In the genomic region with DNA sequence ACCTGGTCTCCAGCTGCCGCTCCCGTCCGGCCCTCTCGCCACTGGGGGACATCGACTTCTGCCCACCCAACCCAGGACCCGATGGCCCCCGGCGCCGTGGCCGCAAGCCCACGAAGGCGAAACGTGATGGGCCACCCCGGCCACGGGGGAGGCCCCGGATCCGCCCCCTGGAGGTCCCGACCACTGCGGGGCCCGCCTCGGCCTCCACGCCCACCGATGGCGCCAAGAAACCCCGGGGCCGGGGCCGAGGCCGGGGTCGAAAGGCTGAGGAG, we compare ENCODE assay signal across 17 cellular contexts. TPM values are rescaled to one million over a fixed set of nuclear protein-coding genes. Genes with fewer than 3 reads are reported as not detected.
DNase-seq lines count a peak whose midpoint lies in the region; ATAC-seq, FAIRE-seq and TF ChIP-seq lines count a peak whose summit lies in the region.
"Had no signal": no experiment of that assay in that cellular context is flagged by ENCODE, and none has a peak within 500 bp of the region (broad histone marks: within the 10 kb centered on the region; RNA-seq: fewer than 3 reads in every experiment).

No MANE protein-coding gene starts in this region.

- H2AFZ ChIP-seq in H1 (ENCODE audit: low read length): no peak overlapping the region

- H3K36me3 Mint-ChIP-seq in activated CD4-positive, alpha-beta memory T cell treated with anti-CD3 and anti-CD28 coated beads for 36 hours: peaks cover 40% of the 10 kb centered on the region

- H3K23ac ChIP-seq in H1 (ENCODE audit: insufficient read length): no peak overlapping the region

- peak overlapping the region; percentile 31; the same call in 1 of the 2 replicates for H4K8ac ChIP-seq in H1 (ENCODE audit: extremely low read depth, insufficient read depth, low read length)

- H3K27me3 Mint-ChIP-seq in activated CD4-positive, alpha-beta memory T cell treated with anti-CD3 and anti-CD28 coated beads for 36 hours: no peaks in the 10 kb centered on the region
- H3K27me3 Mint-ChIP-seq: CD4-positive, CD25-positive, alpha-beta regulatory T cell; CD8-positive, alpha-beta memory T cell had no signal

- DNase-seq in H7 (peak; percentile 61), H1 (ENCODE audit: low read depth in 1 of 2, low spot score in 2 of 2) (no peak), testis (no peak)
- no peak for DNase-seq in activated CD4-positive, alpha-beta memory T cell treated with anti-CD3 and anti-CD28 coated beads for 36 hours
- DNase-seq: ACHN; BE2C; C1 segment of cervical spinal cord; CD4-positive, CD25-positive, alpha-beta regulatory T cell; CD8-positive, alpha-beta memory T cell; COR-L47; GOT3 had no signal

- no peaks in the 10 kb centered on the region for H3K9me3 Mint-ChIP-seq in activated CD4-positive, alpha-beta memory T cell treated with anti-CD3 and anti-CD28 coated beads for 36 hours
- H3K9me3 Mint-ChIP-seq: CD4-positive, CD25-positive, alpha-beta regulatory T cell; CD8-positive, alpha-beta memory T cell had no signal

- no peak overlapping the region for H2BK20ac ChIP-seq in H1 (ENCODE audit: low read length)

- H3K14ac ChIP-seq in H1 (ENCODE audit: insufficient read length): no peak overlapping the region

- CTCF ChIA-PET in H1 (lab: Charles Lee; ENCODE audit: partially characterized antibody): interaction anchor here (1.0 to 2.0 kb wide), 6 partner anchors 11 to 76 kb away, joined by 3 to 6 read pairs (median 4); a partner anchor contains a TSS
- CTCF ChIA-PET in activated CD4-positive, alpha-beta memory T cell treated with anti-CD3 and anti-CD28 coated beads for 36 hours (lab: Charles Lee): no interaction called here

- peaks cover 5% of the 10 kb centered on the region for H3K23me2 ChIP-seq in H1 (ENCODE audit: low read depth, low read length)

- no peak overlapping the region for H3K4ac ChIP-seq in H1 (replicated peaks; ENCODE audit: insufficient read length, low read depth, low read length)

- no peak overlapping the region for H2BK15ac ChIP-seq in H1 (ENCODE audit: low read length)

- no peak overlapping the region for H3K27ac Mint-ChIP-seq in activated CD4-positive, alpha-beta memory T cell treated with anti-CD3 and anti-CD28 coated beads for 36 hours
- H3K27ac Mint-ChIP-seq: CD4-positive, CD25-positive, alpha-beta regulatory T cell had no signal

- no peak overlapping the region for H4K5ac ChIP-seq in H1 (ENCODE audit: insufficient read length, low read depth, low read length)

- no peak overlapping the region for H3K4me3 ChIP-seq in H7 (ENCODE audit: insufficient read depth, low read depth, low read length)
- H3K4me3 ChIP-seq in H1 (ENCODE audit: extremely low read depth in 1 of 4, insufficient read depth in 2 of 4, low read depth in 3 of 4, low read length in 4 of 4): no peak overlapping the region
- H3K4me3 ChIP-seq in testis: peak overlapping the region; percentile 19 to 55
- H3K4me3 ChIP-seq: HAP-1 had no signal

- H2AK5ac ChIP-seq in H1 (ENCODE audit: low read depth, low read length): no peak overlapping the region

- TF ChIP-seq RAD21 in H1 (IDR thresholded peaks at IDR 0.05 in 1 of 2, conservative IDR thresholded peaks at IDR 0.05 in 1 of 2; ENCODE audit: low read depth in 2 of 2, low read length in 2 of 2): no peak

- POLR2A ChIA-PET in H1 (lab: Charles Lee; ENCODE audit: partially characterized antibody): interaction anchor here (1.0 to 37.8 kb wide), 3 partner anchors 26 to 72 kb away, joined by 4 to 840 read pairs (median 5); a partner anchor contains a TSS
- POLR2A ChIA-PET in activated CD4-positive, alpha-beta memory T cell treated with anti-CD3 and anti-CD28 coated beads for 36 hours (lab: Charles Lee): no interaction called here

- peaks cover 6 to 17% of the 10 kb centered on the region in 2 experiments for H4K20me1 ChIP-seq in H1 (replicated peaks in 1 of 2; ENCODE audit: control insufficient read depth in 1 of 2, insufficient read depth in 2 of 2, low read length in 2 of 2)

- no peak overlapping the region for H3K18ac ChIP-seq in H1 (ENCODE audit: extremely low read depth, low read length)

- no peak overlapping the region for H3K27ac ChIP-seq in H1 (ENCODE audit: low read depth, low read length)
- peak overlapping the region; percentile 7 to 20 for H3K27ac ChIP-seq in testis

- 100% methylated on average over 12 of the region's 29 CpGs; no CpG with 5 or more reads in 1 of the 2 experiments for WGBS in H1 (ENCODE audit: extremely low coverage in 1 of 2, insufficient coverage in 1 of 2, insufficient read length in 1 of 2, insufficient replicate concordance in 2 of 2, low coverage in 1 of 2, low lambda C conversion rate in 2 of 2, missing lambda C conversion rate in 1 of 2), 2 experiments
- WGBS in testis, 2 donors: 60 to 66% methylated on average over 11 to 25 of the region's 29 CpGs

- no peak overlapping the region for H3K56ac ChIP-seq in H1 (replicated peaks; ENCODE audit: insufficient read length, low read depth, low read length)

- ATAC-seq in GM18873 (IDR thresholded peaks at IDR 0.05; ENCODE audit: low FRiP score, unreplicated experiment): no peak

- no peaks in the 10 kb centered on the region for H3K27me3 ChIP-seq in H7 (ENCODE audit: control insufficient read depth, insufficient read depth, low read length)
- no peaks in the 10 kb centered on the region for H3K27me3 ChIP-seq in H1 (replicated peaks in 1 of 4; ENCODE audit: control insufficient read depth in 3 of 4, extremely low read depth in 1 of 4, insufficient read depth in 3 of 4, low read length in 3 of 4)
- H3K27me3 ChIP-seq in testis: no peaks in the 10 kb centered on the region
- H3K27me3 ChIP-seq: BE2C had no signal

- no peaks in the 10 kb centered on the region for H3K9me3 ChIP-seq in H1 (ENCODE audit: insufficient read depth in 2 of 2, low read depth in 1 of 2, low read length in 1 of 2)
- H3K9me3 ChIP-seq in testis: no peaks in the 10 kb centered on the region
- H3K9me3 ChIP-seq: BE2C, HAP-1 had no signal

- peaks cover 37% of the 10 kb centered on the region for H3K36me3 ChIP-seq in H7 (replicated peaks; ENCODE audit: control insufficient read depth, insufficient read depth, low read length)
- peaks cover 24 to 81% (median 61%) of the 10 kb centered on the region in 4 experiments for H3K36me3 ChIP-seq in H1 (ENCODE audit: control insufficient read depth in 2 of 4, insufficient read depth in 4 of 4, low read length in 3 of 4)
- H3K36me3 ChIP-seq in testis (ENCODE audit: low read depth, missing control alignments): no peaks in the 10 kb centered on the region

- no peak overlapping the region for H2BK12ac ChIP-seq in H1 (ENCODE audit: low read depth, low read length)

- intact Hi-C loops in testis (cut with DNase I; ENCODE audit: low total_unique reads): no loop called here
- intact Hi-C loops in activated CD4-positive, alpha-beta memory T cell treated with anti-CD3 and anti-CD28 coated beads for 36 hours (cut with micrococcal nuclease): no loop called here

- H3K79me2 ChIP-seq in H1 (ENCODE audit: control insufficient read depth in 1 of 2, insufficient read depth in 2 of 2, low read length in 2 of 2): peaks cover 8 to 54% of the 10 kb centered on the region in 2 experiments; a peak in 3 of 4 replicates

- H4K91ac ChIP-seq in H1 (replicated peaks; ENCODE audit: insufficient read length, low read length): no peak overlapping the region

- peaks cover 16% of the 10 kb centered on the region for H3K4me1 Mint-ChIP-seq in activated CD4-positive, alpha-beta memory T cell treated with anti-CD3 and anti-CD28 coated beads for 36 hours (ENCODE audit: low read depth)

- TF ChIP-seq CTCF in H1 (IDR thresholded peaks at IDR 0.05; ENCODE audit: control extremely low read depth in 1 of 3, insufficient read depth in 1 of 3, low read depth in 1 of 3, low read length in 3 of 3): no peak
- no peak for TF ChIP-seq CTCF in testis (IDR thresholded peaks at IDR 0.05)

- peaks cover 0 to 5% (median 4%) of the 10 kb centered on the region in 4 experiments; a peak in 4 of 7 replicates for H3K4me1 ChIP-seq in H1 (replicated peaks in 1 of 4; ENCODE audit: control insufficient read depth in 3 of 4, insufficient read depth in 4 of 4, low read length in 3 of 4)
- peaks cover 13% of the 10 kb centered on the region for H3K4me1 ChIP-seq in testis
- H3K4me1 ChIP-seq: BE2C, HAP-1 had no signal

- H3K9ac ChIP-seq in H1 (replicated peaks in 1 of 4; ENCODE audit: extremely low read depth in 1 of 4, low read depth in 3 of 4, low read length in 3 of 4): no peak overlapping the region

- TF ChIP-seq EP300 in H1 (IDR thresholded peaks at IDR 0.05; ENCODE audit: borderline replicate concordance in 1 of 2, low read depth in 2 of 2, low read length in 2 of 2): no peak

- no peak for TF ChIP-seq POLR2A in H1 (IDR thresholded peaks at IDR 0.05; ENCODE audit: control extremely low read depth in 1 of 2, low read depth in 2 of 2, low read length in 2 of 2)
- no peak for TF ChIP-seq POLR2A in testis (IDR thresholded peaks at IDR 0.05)

- no peak overlapping the region for H3K4me3 Mint-ChIP-seq in activated CD4-positive, alpha-beta memory T cell treated with anti-CD3 and anti-CD28 coated beads for 36 hours
- H3K4me3 Mint-ChIP-seq: CD4-positive, CD25-positive, alpha-beta regulatory T cell; CD8-positive, alpha-beta memory T cell had no signal

- no peak overlapping the region for H3K4me2 ChIP-seq in H1 (ENCODE audit: insufficient read depth in 1 of 2, low read depth in 2 of 2, low read length in 2 of 2)

- H2BK5ac ChIP-seq in H1 (ENCODE audit: low read depth, low read length): no peak overlapping the region

- peaks cover 8% of the 10 kb centered on the region for H3K79me1 ChIP-seq in H1 (ENCODE audit: low read depth, low read length)

- H2BK120ac ChIP-seq in H1 (replicated peaks; ENCODE audit: low read depth, low read length): no peak overlapping the region

- FAIRE-seq in H1 (lab: Jason Lieb, UNC): no peak
- FAIRE-seq: A204.1, D721Med, G401.6, GM12891 had no signal

RNA-seq across cellular contexts. Expression of a gene that starts 6.7 kb away (rescaled TPM):
- total RNA-seq in H7 (2014; rRNA removed; shearing (Covaris generic)): 8.2 and 10.8 TPM in 2 replicates
- total RNA-seq in H1 (2021; fragmentation: NEBNext Ultra II Directional; extraction: Animal tissue kit (Norgen Biotek cat#: 25700)): 59.4 and 63.8 TPM in 2 replicates
- polyA plus RNA-seq in H1 (2011; rRNA removed) (2.5 and 4.6 TPM in 2 replicates), testis (ENCODE audit: insufficient read depth, low read depth, low replicate concordance) (15.7 TPM)
- polyA plus RNA-seq in H1 (2011; cell fraction: cytosol; rRNA removed): 1.9 TPM
- polyA plus RNA-seq in H1 (2011; cell fraction: nucleus; rRNA removed): 11.4 TPM
- polyA plus RNA-seq in H1 (2012, experiment 1 of 2): 25.7 to 40.3 TPM (median 34.3 TPM) in 4 replicates
- 22.2 TPM for polyA plus RNA-seq in H1 (2012, experiment 2 of 2)
- 23.0 TPM for polyA plus RNA-seq in H1 (2013, experiment 1 of 2)
- polyA plus RNA-seq in H1 (2013, experiment 2 of 2): 21.2 TPM
- 2.5 and 2.8 TPM in 2 replicates for polyA minus RNA-seq in H1 (2011; rRNA and poly(A)+ RNA removed)
- polyA minus RNA-seq in H1 (2011; cell fraction: cytosol; rRNA and poly(A)+ RNA removed): 15.9 TPM
- polyA minus RNA-seq in H1 (2011; cell fraction: nucleus; rRNA and poly(A)+ RNA removed): 10.8 TPM
- 10 to 100 TPM; 32.8 to 33.1 TPM for total RNA-seq in testis
- 10 to 100 TPM; 19.9 to 22.4 TPM for total RNA-seq in activated CD4-positive, alpha-beta memory T cell treated with anti-CD3 and anti-CD28 coated beads for 36 hours

RNA-seq across cellular contexts. Expression of a gene that starts 16.5 kb away (rescaled TPM):
- total RNA-seq in H7 (2014; rRNA removed; shearing (Covaris generic)): 0.55 and 1.2 TPM in 2 replicates
- 4.1 and 5.7 TPM in 2 replicates for total RNA-seq in H1 (2021; fragmentation: NEBNext Ultra II Directional; extraction: Animal tissue kit (Norgen Biotek cat#: 25700))
- polyA plus RNA-seq in H1 (2011; rRNA removed) (5.6 and 6.3 TPM in 2 replicates), testis (ENCODE audit: insufficient read depth, low read depth, low replicate concordance) (3.0 TPM)
- 6.0 TPM for polyA plus RNA-seq in H1 (2011; cell fraction: cytosol; rRNA removed)
- polyA plus RNA-seq in H1 (2011; cell fraction: nucleus; rRNA removed): 6.0 TPM
- 3.9 to 5.8 TPM (median 4.4 TPM) in 4 replicates for polyA plus RNA-seq in H1 (2012, experiment 1 of 2)
- polyA plus RNA-seq in H1 (2012, experiment 2 of 2): 6.8 TPM
- polyA plus RNA-seq in H1 (2013, experiment 1 of 2): 6.7 TPM
- polyA plus RNA-seq in H1 (2013, experiment 2 of 2): 8.3 TPM
- 2.1 and 3.6 TPM in 2 replicates for polyA minus RNA-seq in H1 (2011; rRNA and poly(A)+ RNA removed)
- polyA minus RNA-seq in H1 (2011; cell fraction: cytosol; rRNA and poly(A)+ RNA removed): 1.9 TPM
- polyA minus RNA-seq in H1 (2011; cell fraction: nucleus; rRNA and poly(A)+ RNA removed): 6.6 TPM
- 1 to 10 TPM in 1 of 2 donors, under 1 TPM in 1; 0.71 to 1.9 TPM for total RNA-seq in testis
- total RNA-seq in activated CD4-positive, alpha-beta memory T cell treated with anti-CD3 and anti-CD28 coated beads for 36 hours: 1 to 10 TPM in 1 of 2 experiments, under 1 TPM in 1; 0.85 to 1.5 TPM
- polyA plus RNA-seq: CD4-positive, CD25-positive, alpha-beta regulatory T cell had no signal

RNA-seq across cellular contexts. Expression of a gene that starts 17.3 kb away (rescaled TPM):
- total RNA-seq in H7 (2014; rRNA removed; shearing (Covaris generic)): 102 and 142 TPM in 2 replicates
- total RNA-seq in H1 (2021; fragmentation: NEBNext Ultra II Directional; extraction: Animal tissue kit (Norgen Biotek cat#: 25700)): 85.1 and 93.8 TPM in 2 replicates
- polyA plus RNA-seq in H1 (2011; rRNA removed) (192 and 254 TPM in 2 replicates), testis (ENCODE audit: insufficient read depth, low read depth, low replicate concordance) (241 TPM)
- polyA plus RNA-seq in H1 (2011; cell fraction: cytosol; rRNA removed): 176 TPM
- 194 TPM for polyA plus RNA-seq in H1 (2011; cell fraction: nucleus; rRNA removed)
- 110 to 131 TPM (median 125 TPM) in 4 replicates for polyA plus RNA-seq in H1 (2012, experiment 1 of 2)
- 159 TPM for polyA plus RNA-seq in H1 (2012, experiment 2 of 2)
- polyA plus RNA-seq in H1 (2013, experiment 1 of 2): 52.7 TPM
- 50.1 TPM for polyA plus RNA-seq in H1 (2013, experiment 2 of 2)
- 67.6 and 81.3 TPM in 2 replicates for polyA minus RNA-seq in H1 (2011; rRNA and poly(A)+ RNA removed)
- 69.6 TPM for polyA minus RNA-seq in H1 (2011; cell fraction: cytosol; rRNA and poly(A)+ RNA removed)
- polyA minus RNA-seq in H1 (2011; cell fraction: nucleus; rRNA and poly(A)+ RNA removed): 59.9 TPM
- total RNA-seq in testis: 100 to 1,000 TPM; 145 to 151 TPM
- total RNA-seq in activated CD4-positive, alpha-beta memory T cell treated with anti-CD3 and anti-CD28 coated beads for 36 hours: 10 to 100 TPM; 80.3 to 84.3 TPM

RNA-seq across cellular contexts. Expression of a gene that starts 42.3 kb away (rescaled TPM):
- 13.3 and 20.1 TPM in 2 replicates for total RNA-seq in H7 (2014; rRNA removed; shearing (Covaris generic))
- 16.9 and 17.7 TPM in 2 replicates for total RNA-seq in H1 (2021; fragmentation: NEBNext Ultra II Directional; extraction: Animal tissue kit (Norgen Biotek cat#: 25700))
- polyA plus RNA-seq in H1 (2011; rRNA removed) (49.1 and 62.9 TPM in 2 replicates), testis (ENCODE audit: insufficient read depth, low read depth, low replicate concordance) (69.2 TPM)
- polyA plus RNA-seq in H1 (2011; cell fraction: cytosol; rRNA removed): 44.6 TPM
- polyA plus RNA-seq in H1 (2011; cell fraction: nucleus; rRNA removed): 35.8 TPM
- 14.2 to 33.1 TPM (median 28.7 TPM) in 4 replicates for polyA plus RNA-seq in H1 (2012, experiment 1 of 2)
- 26.7 TPM for polyA plus RNA-seq in H1 (2012, experiment 2 of 2)
- 18.4 TPM for polyA plus RNA-seq in H1 (2013, experiment 1 of 2)
- polyA plus RNA-seq in H1 (2013, experiment 2 of 2): 18.6 TPM
- polyA minus RNA-seq in H1 (2011; rRNA and poly(A)+ RNA removed): 6.4 and 6.8 TPM in 2 replicates
- 7.9 TPM for polyA minus RNA-seq in H1 (2011; cell fraction: cytosol; rRNA and poly(A)+ RNA removed)
- 4.9 TPM for polyA minus RNA-seq in H1 (2011; cell fraction: nucleus; rRNA and poly(A)+ RNA removed)
- total RNA-seq in testis: 10 to 100 TPM; 39.3 to 41.5 TPM
- total RNA-seq in activated CD4-positive, alpha-beta memory T cell treated with anti-CD3 and anti-CD28 coated beads for 36 hours: 10 to 100 TPM; 12.2 to 14.4 TPM

RNA-seq across cellular contexts. Expression of a gene that starts 44.4 kb away (rescaled TPM):
- total RNA-seq in H7 (2014; rRNA removed; shearing (Covaris generic)): 32.9 and 37.0 TPM in 2 replicates
- total RNA-seq in H1 (2021; fragmentation: NEBNext Ultra II Directional; extraction: Animal tissue kit (Norgen Biotek cat#: 25700)): 81.7 and 93.3 TPM in 2 replicates
- polyA plus RNA-seq in H1 (2011; rRNA removed): 9.7 and 21.4 TPM in 2 replicates
- polyA plus RNA-seq in H1 (2011; cell fraction: cytosol; rRNA removed): 9.9 TPM
- 29.6 TPM for polyA plus RNA-seq in H1 (2011; cell fraction: nucleus; rRNA removed)
- 44.1 to 59.6 TPM (median 55.2 TPM) in 4 replicates for polyA plus RNA-seq in H1 (2012, experiment 1 of 2)
- 56.4 TPM for polyA plus RNA-seq in H1 (2012, experiment 2 of 2)
- 42.7 TPM for polyA plus RNA-seq in H1 (2013, experiment 1 of 2)
- 41.6 TPM for polyA plus RNA-seq in H1 (2013, experiment 2 of 2)
- polyA minus RNA-seq in H1 (2011; rRNA and poly(A)+ RNA removed): 3.7 and 4.7 TPM in 2 replicates
- 13.0 TPM for polyA minus RNA-seq in H1 (2011; cell fraction: cytosol; rRNA and poly(A)+ RNA removed)
- 9.2 TPM for polyA minus RNA-seq in H1 (2011; cell fraction: nucleus; rRNA and poly(A)+ RNA removed)
- 10 to 100 TPM; 70.8 to 78.1 TPM for total RNA-seq in testis
- 51.4 TPM for polyA plus RNA-seq in testis (ENCODE audit: insufficient read depth, low read depth, low replicate concordance)
- 10 to 100 TPM; 57.4 to 58.6 TPM for total RNA-seq in activated CD4-positive, alpha-beta memory T cell treated with anti-CD3 and anti-CD28 coated beads for 36 hours

Comparison
In these comparisons a context has a peak if more than half of its experiments do, and no peak if none do; other contexts are left out.
1. H3K4me3 ChIP-seq: peak in testis (2 of 2); none in H7 (single experiment) and H1 (0 of 4).